In genomic region chr5:118960557-118960956, GRCh38 we compare ENCODE assay signal across 25 cellular contexts. TPM values are rescaled to one million over a fixed set of nuclear protein-coding genes. Genes with fewer than 3 reads are reported as not detected.
DNase-seq lines count a peak whose midpoint lies in the region; ATAC-seq, FAIRE-seq and TF ChIP-seq lines count a peak whose summit lies in the region.
"Had no signal": no experiment of that assay in that cellular context is flagged by ENCODE, and none has a peak within 500 bp of the region (broad histone marks: within the 10 kb centered on the region; RNA-seq: fewer than 3 reads in every experiment).

No MANE protein-coding gene starts in this region.

- BruUV-seq in GM12878 (replicated peaks; lab: Mats Ljungman, UMichigan) = no TSS peak

- no peaks in the 10 kb centered on the region for H4K20me1 ChIP-seq in GM12878 (ENCODE audit: control insufficient read depth, insufficient read depth)
- H4K20me1 ChIP-seq: BLaER1 had no signal

- H3K4me2 ChIP-seq in GM12878 (ENCODE audit: control insufficient read depth, insufficient read depth) = no peak overlapping the region
- H3K4me2 ChIP-seq: BLaER1 had no signal

- WGBS in GM12878 (ENCODE audit: insufficient coverage, insufficient replicate concordance, low lambda C conversion rate, missing lambda C conversion rate) = 100% methylated on average over 1 of the region's 1 CpG

- in situ Hi-C loops in GM12878 (cut with MboI) = no loop called here

- H3K27ac ChIP-seq in HEK293 (ENCODE audit: extremely low read depth, low read depth, low read length) (no peak overlapping the region), GM12878 (ENCODE audit: control insufficient read depth, insufficient read depth) (no peak overlapping the region)
- H3K27ac ChIP-seq: BLaER1 had no signal

- RAD21 ChIA-PET in GM12878 (lab: Charles Lee; ENCODE audit: unreplicated experiment) = no interaction called here

- H3K27me3 ChIP-seq in GM12878 (replicated peaks in 1 of 2; ENCODE audit: control insufficient read depth in 2 of 2, insufficient read depth in 2 of 2, low read length in 1 of 2) = no peaks in the 10 kb centered on the region
- H3K27me3 ChIP-seq: BE2C, BLaER1 had no signal

- no peak for ATAC-seq in GM12878
- no peak for ATAC-seq in HG03520 (IDR thresholded peaks at IDR 0.05; ENCODE audit: unreplicated experiment)

- TF ChIP-seq RAD21 in GM12878 (IDR thresholded peaks at IDR 0.05; ENCODE audit: insufficient read depth, low read depth, low read length) = no peak

- no peak overlapping the region for H2AFZ ChIP-seq in GM12878 (ENCODE audit: control insufficient read depth, low read depth, low read length)

- no peaks in the 10 kb centered on the region; a peak in 1 of 3 replicates for H3K36me3 ChIP-seq in HEK293 (ENCODE audit: control insufficient read depth in 2 of 2, insufficient read depth in 1 of 2, low read length in 2 of 2)
- H3K36me3 ChIP-seq in GM12878 (ENCODE audit: control insufficient read depth in 2 of 2, insufficient read depth in 2 of 2, low read length in 1 of 2) = no peaks in the 10 kb centered on the region
- H3K36me3 ChIP-seq: BE2C, BLaER1 had no signal

- intact Hi-C loops in GM12878 (cut with micrococcal nuclease; ENCODE audit: unreplicated experiment) = no loop called here

- DNase-seq in GM12892 (ENCODE audit: insufficient read length) (no peak), GM12878 (ENCODE audit: low read depth, low spot score) (no peak), NCI-H2227 treated with DMSO at 0.1 percent for 48 hours (lab: John Stamatoyannopoulos, UW) (no peak), NCI-H1436 treated with DMSO at 0.1 percent for 48 hours (lab: John Stamatoyannopoulos, UW) (no peak)
- DNase-seq: 8988T; ACHN; BE2C; C1 segment of cervical spinal cord; CD4-positive, alpha-beta memory T cell; CD4-positive, CD25-positive, alpha-beta regulatory T cell; CD8-positive, alpha-beta memory T cell; COR-L47; DMS 273 treated with DMSO at 0.1 percent for 48 hours; DMS153; DMS53; DMS79; DND-41; EL; GDM1 had no signal

- H3K79me2 ChIP-seq in GM12878 (ENCODE audit: control insufficient read depth, insufficient read depth, low read length) = no peaks in the 10 kb centered on the region

- H3K4me1 ChIP-seq in HEK293 (ENCODE audit: control insufficient read depth, insufficient read depth, low read length) = 0 out of 2 replicates have a peak, but pooled peaks cover 2% of the 10 kb centered on the region
- no peaks in the 10 kb centered on the region for H3K4me1 ChIP-seq in GM12878 (ENCODE audit: control insufficient read depth, insufficient read depth, low read length)
- H3K4me1 ChIP-seq: BE2C, BLaER1 had no signal

- no peak for TF ChIP-seq CTCF in HEK293 (tag by site-specific recombination; IDR thresholded peaks at IDR 0.05)
- TF ChIP-seq CTCF in GM12878 (IDR thresholded peaks at IDR 0.05 in 2 of 3, conservative IDR thresholded peaks at IDR 0.05 in 1 of 3; ENCODE audit: control insufficient read depth in 2 of 3, extremely low read depth in 1 of 3, insufficient read depth in 1 of 3, low read depth in 3 of 3, low read length in 3 of 3) = no peak

- POLR2A ChIA-PET in HEK293 (lab: Yijun Ruan, JAX) (no interaction called here), GM12878 (lab: Charles Lee) (no interaction called here)

- FAIRE-seq in GM12892 (lab: Jason Lieb, UNC) = peak; percentile 53
- FAIRE-seq in GM12878 (lab: Jason Lieb, UNC) = peak; percentile 31
- FAIRE-seq: GM12891, GM18507, GM19239 had no signal

- no peak for TF ChIP-seq POLR2A in GM12892 (IDR thresholded peaks at IDR 0.05; ENCODE audit: low read depth, low read length)
- TF ChIP-seq POLR2A in GM12878 (IDR thresholded peaks at IDR 0.05; ENCODE audit: low read depth, low read length) = no peak

- H3K9me3 ChIP-seq in HEK293 (ENCODE audit: control insufficient read depth, insufficient read depth, low read depth, low read length) = no peaks in the 10 kb centered on the region
- no peaks in the 10 kb centered on the region for H3K9me3 ChIP-seq in GM12878 (replicated peaks; ENCODE audit: control insufficient read depth, insufficient read depth, low read length)
- H3K9me3 ChIP-seq: BE2C had no signal

- SMC1A ChIA-PET in GM12878 (lab: Charles Lee; ENCODE audit: uncharacterized antibody, unreplicated experiment) = no interaction called here

- H3K4me3 ChIP-seq in HEK293 (ENCODE audit: low read depth, low read length) = no peak overlapping the region
- H3K4me3 ChIP-seq in GM12878 = no peak overlapping the region
- H3K4me3 ChIP-seq: BLaER1 had no signal

- no peak overlapping the region for H3K9ac ChIP-seq in GM12878 (ENCODE audit: control insufficient read depth, insufficient read depth, low read length)
- H3K9ac ChIP-seq: BLaER1 had no signal

- CTCF ChIA-PET in HEK293 (lab: Yijun Ruan, JAX) (interaction anchor here (0.6 to 1.8 kb wide), 2 partner anchors 37 to 451 kb away, joined by 3 to 8 read pairs; no protein-coding TSS in a partner anchor), GM12878 (lab: Yijun Ruan, JAX) (interaction anchor here (1.2 kb wide), 1 partner anchor 8 kb away, joined by 3 read pairs; no protein-coding TSS in a partner anchor)

- TF ChIP-seq EP300 in GM12878 (IDR thresholded peaks at IDR 0.05; ENCODE audit: borderline replicate concordance in 1 of 2, control insufficient read depth in 1 of 2, low read depth in 2 of 2, low read length in 2 of 2) = no peak

TF ChIP-seq in HEK293, 187 proteins besides CTCF, POLR2A, EP300 and RAD21:
- no peak for TF ChIP-seq ZSCAN16 (tag by site-specific recombination; IDR thresholded peaks at IDR 0.05)
- peak; percentile 86 for TF ChIP-seq ZNF146 (tag by site-specific recombination; IDR thresholded peaks at IDR 0.05)
- TF ChIP-seq ZNF580 (tag by site-specific recombination; IDR thresholded peaks at IDR 0.05) = 0 out of 2 replicates have a peak, but pooled peaks have one; percentile 52

TF ChIP-seq in GM12878, 131 proteins besides CTCF, POLR2A, EP300 and RAD21:
- no peak for TF ChIP-seq POLR2AphosphoS5 (IDR thresholded peaks at IDR 0.05; ENCODE audit: low read length)
- TF ChIP-seq ESRRA (IDR thresholded peaks at IDR 0.05; ENCODE audit: low read length) = no peak
- no peak for TF ChIP-seq EED (IDR thresholded peaks at IDR 0.05; ENCODE audit: low read depth)
- TF ChIP-seq SKIL (IDR thresholded peaks at IDR 0.05; ENCODE audit: low read depth, poor library complexity, severe bottlenecking) = no peak
- TF ChIP-seq ATF7 (IDR thresholded peaks at IDR 0.05; ENCODE audit: low read depth) = no peak
- TF ChIP-seq MTA2 (IDR thresholded peaks at IDR 0.05; ENCODE audit: low read depth) = no peak
- no peak for TF ChIP-seq NR2C2 (IDR thresholded peaks at IDR 0.05; ENCODE audit: borderline replicate concordance, control insufficient read depth, insufficient read length, low read depth)
- no peak for TF ChIP-seq NR2F1 (conservative IDR thresholded peaks at IDR 0.05)

RNA-seq across cellular contexts. Expression of gene DTWD2, which starts 27.8 kb away (rescaled TPM):
- polyA plus RNA-seq in GM12892 (2012; ENCODE audit: missing spikeins) = 3.0 TPM
- 16.0 and 18.1 TPM in 2 replicates for total RNA-seq in GM12878 (2013; cell fraction: nucleolus; rRNA removed)
- total RNA-seq in GM12878 (2014; rRNA removed) = 8.0 and 8.4 TPM in 2 replicates
- 4.7 and 4.8 TPM in 2 replicates for total RNA-seq in GM12878 (2014; rRNA removed; fragmentation: Illumina TruSeq; extraction: Trizol)
- 6.3 and 6.5 TPM in 2 replicates for total RNA-seq in GM12878 (2021)
- polyA plus RNA-seq in GM12878 (2011; ENCODE audit: low read depth) = 1.1 TPM
- polyA plus RNA-seq in GM12878 (2011; rRNA removed) = 5.2 and 8.0 TPM in 2 replicates
- polyA plus RNA-seq in GM12878 (2011; cell fraction: cytosol; rRNA removed) = 5.3 and 6.3 TPM in 2 replicates
- 2.0 and 3.5 TPM in 2 replicates for polyA plus RNA-seq in GM12878 (2011; cell fraction: nucleus; rRNA removed)
- 1.6 and 2.3 TPM in 2 replicates for polyA plus RNA-seq in GM12878 (2012)
- 4.4 TPM in 2 replicates for polyA plus RNA-seq in GM12878 (2014; fragmentation: Illumina TruSeq; extraction: Trizol)
- polyA plus RNA-seq in GM12878 (2014; fragmentation: Nextera tagmentation; extraction: Ambion mirVana) = 1 to 10 TPM in 1 of 2 experiments, under 1 TPM in 1; 0.93 to 1.0 TPM
- 3.5 and 5.3 TPM in 2 replicates for polyA plus RNA-seq in GM12878 (2014; rRNA removed)
- polyA plus RNA-seq in GM12878 (2016; fragmentation: Nextera tagmentation; extraction: Ambion mirVana) = 1 to 10 TPM; 5.1 to 7.3 TPM
- polyA minus RNA-seq in GM12878 (2011; rRNA and poly(A)+ RNA removed) = 3.7 and 3.8 TPM in 2 replicates
- 3.1 and 4.3 TPM in 2 replicates for polyA minus RNA-seq in GM12878 (2011; cell fraction: cytosol; rRNA and poly(A)+ RNA removed)
- 4.2 and 7.6 TPM in 2 replicates for polyA minus RNA-seq in GM12878 (2011; cell fraction: nucleus; rRNA and poly(A)+ RNA removed)
